ENCODE assay signal across 16 cellular contexts in the genomic region with DNA sequence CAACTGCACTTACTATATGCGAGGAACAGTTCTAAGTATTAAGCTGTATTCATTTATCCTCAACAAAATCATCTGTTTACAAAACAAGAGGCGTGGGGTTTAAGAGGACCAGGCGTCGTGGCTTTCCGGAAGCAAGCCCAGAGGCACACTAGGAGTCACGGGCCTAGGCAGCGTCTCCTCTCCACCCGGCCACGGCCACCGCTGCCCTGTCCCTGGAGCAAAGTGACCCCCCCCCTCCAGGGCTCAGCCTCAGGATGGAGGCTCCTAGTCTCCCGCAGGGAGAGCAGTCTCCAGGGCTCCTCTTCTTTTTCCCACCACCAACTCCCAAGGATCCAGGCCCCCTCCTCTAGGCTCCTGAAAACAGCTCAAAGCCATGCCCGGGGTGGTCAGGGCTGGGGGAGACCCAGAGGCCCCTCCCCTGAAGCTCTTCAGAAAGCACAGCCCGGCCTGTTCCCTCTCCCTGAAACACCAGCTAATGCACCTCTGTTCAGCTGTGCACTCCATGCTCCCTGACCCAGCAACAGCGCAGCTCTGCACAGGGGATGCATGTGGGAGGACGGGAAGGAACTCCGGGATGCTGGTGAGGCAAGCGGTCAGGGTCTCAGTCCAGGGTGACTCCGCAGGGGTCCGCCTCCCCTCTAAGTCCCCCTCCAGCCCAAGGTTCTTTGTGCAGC. TPM values are rescaled to one million over a fixed set of nuclear protein-coding genes. Genes with fewer than 3 reads are reported as not detected.
DNase-seq lines count a peak whose midpoint lies in the region; ATAC-seq and TF ChIP-seq lines count a peak whose summit lies in the region.
"Had no signal": no experiment of that assay in that cellular context is flagged by ENCODE, and none has a peak within 500 bp of the region (broad histone marks: within the 10 kb centered on the region; RNA-seq: fewer than 3 reads in every experiment).

No MANE protein-coding gene starts in this region.

- no peaks in the 10 kb centered on the region for H3K9me3 ChIP-seq in neural progenitor cell (ENCODE audit: low read depth)
- H3K9me3 ChIP-seq: thyroid gland had no signal

- H3F3A ChIP-seq in neural progenitor cell (ENCODE audit: low read depth): peaks cover 43% of the 10 kb centered on the region

- H3K4me1 ChIP-seq in neural progenitor cell: peaks cover 52% of the 10 kb centered on the region
- H3K4me1 ChIP-seq in urinary bladder (ENCODE audit: insufficient read depth): no peaks in the 10 kb centered on the region

- H3K9me3 Mint-ChIP-seq in neural progenitor cell (no peaks in the 10 kb centered on the region), immature natural killer cell (no peaks in the 10 kb centered on the region)
- H3K9me3 Mint-ChIP-seq: activated naive CD8-positive, alpha-beta T cell treated with anti-CD3 and anti-CD28 coated beads, Interleukin-2, amount 50 U/mL, for 24 hours; natural killer cell treated with Interleukin-12 subunit alpha and Interleukin-12 subunit beta and Interleukin-15 and Interleukin-18, amount 100 ng/mL, for 72 hours had no signal

- no peak overlapping the region for H3K27ac Mint-ChIP-seq in neural progenitor cell
- H3K27ac Mint-ChIP-seq in immature natural killer cell: no peak overlapping the region
- H3K27ac Mint-ChIP-seq: activated naive CD8-positive, alpha-beta T cell treated with anti-CD3 and anti-CD28 coated beads, Interleukin-2, amount 50 U/mL, for 24 hours; natural killer cell treated with Interleukin-12 subunit alpha and Interleukin-12 subunit beta and Interleukin-15 and Interleukin-18, amount 100 ng/mL, for 72 hours had no signal

- 61% methylated on average over 19 of the region's 19 CpGs for WGBS in urinary bladder

- ATAC-seq in Right ventricle myocardium inferior (no peak), GM19351 (IDR thresholded peaks at IDR 0.05; ENCODE audit: unreplicated experiment) (no peak)
- ATAC-seq: activated naive CD8-positive, alpha-beta T cell treated with anti-CD3 and anti-CD28 coated beads, Interleukin-2, amount 50 U/mL, for 24 hours; natural killer cell treated with Interleukin-12 subunit alpha and Interleukin-12 subunit beta and Interleukin-15 and Interleukin-18, amount 100 ng/mL, for 72 hours had no signal

- no peaks in the 10 kb centered on the region for H3K27me3 ChIP-seq in neural progenitor cell
- H3K27me3 ChIP-seq: thyroid gland had no signal

- DNase-seq in Right ventricle myocardium inferior (ENCODE audit: missing footprints): peak; percentile 70
- no peak for DNase-seq in cardiac septum (ENCODE audit: low spot score)
- no peak for DNase-seq in fibroblast of the aortic adventitia (ENCODE audit: low read depth)
- DNase-seq in neural progenitor cell (ENCODE audit: low spot score): no peak
- DNase-seq in immature natural killer cell: no peak
- no peak for DNase-seq in OCI-M2 (lab: John Stamatoyannopoulos, UW; ENCODE audit: unreplicated experiment)
- DNase-seq: activated CD4-positive, CD25-positive, alpha-beta regulatory T cell treated with anti-CD3 and anti-CD28 coated beads, Interleukin-2, amount 50 U/mL, for 72 hours; activated naive CD8-positive, alpha-beta T cell treated with anti-CD3 and anti-CD28 coated beads, Interleukin-2, amount 50 U/mL, for 24 hours; DMS 273 treated with DMSO at 0.1 percent for 48 hours; MV-4-11; PC-9; T-helper 1 cell had no signal

- intact Hi-C loops in Right ventricle myocardium inferior (cut with DNase I): no loop called here
- intact Hi-C loops in cardiac septum (cut with DNase I): no loop called here

- H3K4me2 ChIP-seq in neural progenitor cell: peak overlapping the region; percentile 61
- H3K4me2 ChIP-seq: PC-9 had no signal

- H4K20me1 ChIP-seq in neural progenitor cell (ENCODE audit: low read depth): peaks cover 68% of the 10 kb centered on the region

- no peak for TF ChIP-seq CTCF in fibroblast of the aortic adventitia (IDR thresholded peaks at IDR 0.05; ENCODE audit: insufficient read depth, low read length)
- no peak for TF ChIP-seq CTCF in neural progenitor cell (IDR thresholded peaks at IDR 0.05)

- H3K4me1 Mint-ChIP-seq in neural progenitor cell (peaks cover 54% of the 10 kb centered on the region), immature natural killer cell (peaks cover 16 to 28% of the 10 kb centered on the region in 2 donors)

- H3K27ac ChIP-seq in neural progenitor cell (no peak overlapping the region), urinary bladder (ENCODE audit: low read depth) (no peak overlapping the region)
- H3K27ac ChIP-seq: PC-9 had no signal

- H3K4me3 Mint-ChIP-seq in neural progenitor cell (no peak overlapping the region), immature natural killer cell (no peak overlapping the region)
- H3K4me3 Mint-ChIP-seq: activated naive CD8-positive, alpha-beta T cell treated with anti-CD3 and anti-CD28 coated beads, Interleukin-2, amount 50 U/mL, for 24 hours; natural killer cell treated with Interleukin-12 subunit alpha and Interleukin-12 subunit beta and Interleukin-15 and Interleukin-18, amount 100 ng/mL, for 72 hours had no signal

- peaks cover 30% of the 10 kb centered on the region for H3K79me2 ChIP-seq in neural progenitor cell (ENCODE audit: low read depth)

- H3K36me3 Mint-ChIP-seq in neural progenitor cell: peaks cover 5% of the 10 kb centered on the region
- peaks cover 0 to 5% (median 0%) of the 10 kb centered on the region in 3 donors for H3K36me3 Mint-ChIP-seq in immature natural killer cell
- H3K36me3 Mint-ChIP-seq: natural killer cell treated with Interleukin-12 subunit alpha and Interleukin-12 subunit beta and Interleukin-15 and Interleukin-18, amount 100 ng/mL, for 72 hours had no signal

- peaks cover 4% of the 10 kb centered on the region for H3K27me3 Mint-ChIP-seq in neural progenitor cell (ENCODE audit: insufficient read depth, low read depth)
- H3K27me3 Mint-ChIP-seq in immature natural killer cell (ENCODE audit: low read depth in 3 of 3): peaks cover 0 to 9% (median 2%) of the 10 kb centered on the region in 3 donors
- H3K27me3 Mint-ChIP-seq: activated naive CD8-positive, alpha-beta T cell treated with anti-CD3 and anti-CD28 coated beads, Interleukin-2, amount 50 U/mL, for 24 hours; natural killer cell treated with Interleukin-12 subunit alpha and Interleukin-12 subunit beta and Interleukin-15 and Interleukin-18, amount 100 ng/mL, for 72 hours had no signal

- no peak overlapping the region for H3K9ac ChIP-seq in neural progenitor cell

- H3K4me3 ChIP-seq in fibroblast of the aortic adventitia (ENCODE audit: low read depth, low read length) (peak overlapping the region; percentile 63), neural progenitor cell (no peak overlapping the region), urinary bladder (ENCODE audit: low read depth, low read length) (peak overlapping the region; percentile 14)
- H3K4me3 ChIP-seq: PC-9 had no signal

- no peaks in the 10 kb centered on the region for H3K36me3 ChIP-seq in neural progenitor cell
- H3K36me3 ChIP-seq in urinary bladder (ENCODE audit: insufficient read depth): no peaks in the 10 kb centered on the region
- H3K36me3 ChIP-seq: thyroid gland had no signal

- no peak overlapping the region for H2AFZ ChIP-seq in neural progenitor cell (replicated peaks)
- H2AFZ ChIP-seq: PC-9 had no signal

RNA-seq across cellular contexts. Expression of a gene that starts 16.8 kb away (rescaled TPM):
- total RNA-seq in Right ventricle myocardium inferior: 31.7 TPM
- total RNA-seq in cardiac septum: 48.3 TPM
- 7.1 and 10.8 TPM in 2 replicates for total RNA-seq in fibroblast of the aortic adventitia (ENCODE audit: low replicate concordance)
- 5.4 and 19.0 TPM in 2 replicates for total RNA-seq in neural progenitor cell (ENCODE audit: low replicate concordance)
- total RNA-seq in urinary bladder: 8.7 TPM
- polyA plus RNA-seq in urinary bladder: 38.3 TPM
- polyA plus RNA-seq in immature natural killer cell: 1 to 10 TPM; 1.4 to 4.9 (median 1.6) TPM
